In genomic region chr1:27322569-27323116, GRCh38 we compare ENCODE assay signal across 9 cellular contexts. TPM values are rescaled to one million over a fixed set of nuclear protein-coding genes. Genes with fewer than 3 reads are reported as not detected.
A peak's percentile ranks its signal among the peaks of the same experiment; 100 is the strongest.
DNase-seq lines count a peak whose midpoint lies in the region; ATAC-seq and TF ChIP-seq lines count a peak whose summit lies in the region.
"Had no signal": no experiment of that assay in that cellular context is flagged by ENCODE, and none has a peak within 500 bp of the region (broad histone marks: within the 10 kb centered on the region; RNA-seq: fewer than 3 reads in every experiment).

No MANE protein-coding gene starts in this region.

- H3K36me3 ChIP-seq in hepatocyte (replicated peaks; ENCODE audit: insufficient read depth, low read depth) = no peaks in the 10 kb centered on the region

- CTCF ChIA-PET in WTC11 (lab: Charles Lee) = interaction anchor here (0.7 to 1.6 kb wide), 10 partner anchors 10 to 277 kb away, joined by 3 to 15 read pairs (median 4); partner anchors contain the start of gene MAP3K6

- POLR2A ChIA-PET in WTC11 (lab: Charles Lee) = interaction anchor here (0.9 to 1.0 kb wide), 2 partner anchors 12 to 43 kb away, joined by 3 read pairs; no protein-coding TSS in a partner anchor

- H3K4me1 ChIP-seq in hepatocyte (ENCODE audit: insufficient read depth) = peaks cover 11% of the 10 kb centered on the region

- H3K79me2 ChIP-seq in hepatocyte = peaks cover 53% of the 10 kb centered on the region

- peak overlapping the region; percentile 98 for H3K4me3 Mint-ChIP-seq in WTC11
- H3K4me3 Mint-ChIP-seq in stimulated activated naive B cell treated with anti-CD40 and anti-IgM and Interleukin-4, amounts not matched to agents 10 μg/mL and 1 μg/mL and 100 μg/mL, for 72 hours = peak overlapping the region; percentile 95 to 98

- H3K27ac Mint-ChIP-seq in WTC11 = peak overlapping the region; percentile 97
- peak overlapping the region; percentile 98 for H3K27ac Mint-ChIP-seq in stimulated activated naive B cell treated with anti-CD40 and anti-IgM and Interleukin-4, amounts not matched to agents 10 μg/mL and 1 μg/mL and 100 μg/mL, for 72 hours

- 5% methylated on average over 9 of the region's 9 CpGs for WGBS in hepatocyte (ENCODE audit: low lambda C conversion rate, missing lambda C conversion rate)

- no peaks in the 10 kb centered on the region for H3K9me3 Mint-ChIP-seq in WTC11
- H3K9me3 Mint-ChIP-seq in stimulated activated naive B cell treated with anti-CD40 and anti-IgM and Interleukin-4, amounts not matched to agents 10 μg/mL and 1 μg/mL and 100 μg/mL, for 72 hours = no peaks in the 10 kb centered on the region

- no peaks in the 10 kb centered on the region for H3K9me3 ChIP-seq in hepatocyte (ENCODE audit: low read depth)

- H2AFZ ChIP-seq in hepatocyte = peak overlapping the region; percentile 78

- peaks cover 13% of the 10 kb centered on the region for H3K36me3 Mint-ChIP-seq in WTC11
- H3K36me3 Mint-ChIP-seq in stimulated activated naive B cell treated with anti-CD40 and anti-IgM and Interleukin-4, amounts not matched to agents 10 μg/mL and 1 μg/mL and 100 μg/mL, for 72 hours = peaks cover 10 to 23% of the 10 kb centered on the region in 2 donors

- H3K9me2 ChIP-seq in hepatocyte (replicated peaks; ENCODE audit: insufficient read depth) = no peaks in the 10 kb centered on the region

- H3K4me3 ChIP-seq in HFF-Myc (replicated peaks; ENCODE audit: low read depth, low read length) (peak overlapping the region; percentile 99), hepatocyte (peak overlapping the region; percentile 69)

- peaks cover 4% of the 10 kb centered on the region for H3K27me3 Mint-ChIP-seq in WTC11 (ENCODE audit: low read depth)
- peaks cover 0 to 4% of the 10 kb centered on the region in 2 donors for H3K27me3 Mint-ChIP-seq in stimulated activated naive B cell treated with anti-CD40 and anti-IgM and Interleukin-4, amounts not matched to agents 10 μg/mL and 1 μg/mL and 100 μg/mL, for 72 hours

- peak overlapping the region; percentile 95 for H3K27ac ChIP-seq in hepatocyte

- peaks cover 14% of the 10 kb centered on the region for H4K20me1 ChIP-seq in hepatocyte (ENCODE audit: insufficient read depth, poor library complexity, severe bottlenecking)

- peaks cover 17% of the 10 kb centered on the region for H3K4me1 Mint-ChIP-seq in WTC11
- H3K4me1 Mint-ChIP-seq in stimulated activated naive B cell treated with anti-CD40 and anti-IgM and Interleukin-4, amounts not matched to agents 10 μg/mL and 1 μg/mL and 100 μg/mL, for 72 hours = peaks cover 21 to 40% of the 10 kb centered on the region in 2 donors

- ATAC-seq in WTC11 (no peak), HG03442 (IDR thresholded peaks at IDR 0.05; ENCODE audit: unreplicated experiment) (no peak), GM19328 (IDR thresholded peaks at IDR 0.05; ENCODE audit: unreplicated experiment) (no peak), HG02588 (IDR thresholded peaks at IDR 0.05; ENCODE audit: unreplicated experiment) (no peak)
- ATAC-seq in stimulated activated naive B cell treated with anti-CD40 and anti-IgM and Interleukin-4, amounts not matched to agents 10 μg/mL and 1 μg/mL and 100 μg/mL, for 72 hours (replicated peaks) = no peak

- TF ChIP-seq CTCF in HFF-Myc (IDR thresholded peaks at IDR 0.05; ENCODE audit: low read depth, low read length, missing control alignments) (no peak), WTC11 (IDR thresholded peaks at IDR 0.05) (no peak), hepatocyte (IDR thresholded peaks at IDR 0.05; ENCODE audit: poor library complexity) (no peak)

- no peak for DNase-seq in HFF-Myc (ENCODE audit: extremely low read depth, low read depth)
- no peak for DNase-seq in WTC11 (ENCODE audit: low spot score)
- DNase-seq in hepatocyte (ENCODE audit: low spot score) = no peak
- no peak for DNase-seq in stimulated activated naive B cell treated with anti-CD40 and anti-IgM and Interleukin-4, amounts not matched to agents 10 μg/mL and 1 μg/mL and 100 μg/mL, for 72 hours
- DNase-seq in DMS153 treated with DMSO at 0.1 percent for 48 hours (lab: John Stamatoyannopoulos, UW; ENCODE audit: unreplicated experiment) = no peak

- no peaks in the 10 kb centered on the region for H3K27me3 ChIP-seq in hepatocyte

- peak overlapping the region; percentile 81 for H3K4me2 ChIP-seq in hepatocyte

TF ChIP-seq in WTC11, 78 proteins besides CTCF, POLR2A, EP300 and RAD21 (continues in another document):
- no peak for TF ChIP-seq RORB (CRISPR knock-in tag; IDR thresholded peaks at IDR 0.05)
- no peak for TF ChIP-seq FOXP4 (CRISPR knock-in tag; IDR thresholded peaks at IDR 0.05)
- no peak for TF ChIP-seq TP53 (CRISPR knock-in tag; IDR thresholded peaks at IDR 0.05)
- TF ChIP-seq ZNF396 (CRISPR knock-in tag; IDR thresholded peaks at IDR 0.05; ENCODE audit: borderline replicate concordance) = no peak
- no peak for TF ChIP-seq E2F5 (CRISPR knock-in tag; IDR thresholded peaks at IDR 0.05)
- TF ChIP-seq ZNF138 (CRISPR knock-in tag; conservative IDR thresholded peaks at IDR 0.05) = no peak
- TF ChIP-seq CREB1 (CRISPR knock-in tag; IDR thresholded peaks at IDR 0.05) = no peak
- no peak for TF ChIP-seq E2F1 (CRISPR knock-in tag; IDR thresholded peaks at IDR 0.05)
- TF ChIP-seq OVOL2 (CRISPR knock-in tag; IDR thresholded peaks at IDR 0.05; ENCODE audit: borderline replicate concordance) = no peak
- no peak for TF ChIP-seq ZNF121 (CRISPR knock-in tag; IDR thresholded peaks at IDR 0.05)
- TF ChIP-seq ZNF512 (CRISPR knock-in tag; IDR thresholded peaks at IDR 0.05; ENCODE audit: borderline replicate concordance) = no peak
- TF ChIP-seq CDX4 (CRISPR knock-in tag; IDR thresholded peaks at IDR 0.05; ENCODE audit: borderline replicate concordance) = no peak

RNA-seq across cellular contexts. Expression of gene TMEM222, which starts 0.7 kb away (rescaled TPM):
- 24.9 to 29.8 TPM (median 28.7 TPM) in 3 replicates for total RNA-seq in WTC11 (2021)
- 29.7 and 38.0 TPM in 2 replicates for total RNA-seq in hepatocyte
- 55.3 and 57.1 TPM in 2 replicates for polyA plus RNA-seq in hepatocyte

RNA-seq across cellular contexts. Expression of gene SYTL1, which starts 19.2 kb away (rescaled TPM):
- 18.0 to 19.7 TPM (median 18.5 TPM) in 3 replicates for total RNA-seq in WTC11 (2021)
- total RNA-seq in hepatocyte = 10.6 and 12.1 TPM in 2 replicates
- 21.7 and 26.2 TPM in 2 replicates for polyA plus RNA-seq in hepatocyte

RNA-seq across cellular contexts. Expression of gene MAP3K6, which starts 44.1 kb away (rescaled TPM):
- total RNA-seq in WTC11 (2021) (13.3 to 15.0 TPM (median 14.0 TPM) in 3 replicates), hepatocyte (4.3 and 6.3 TPM in 2 replicates)
- 20.4 and 24.8 TPM in 2 replicates for polyA plus RNA-seq in hepatocyte

RNA-seq across cellular contexts. Expression of gene FCN3, which starts 52.0 kb away (rescaled TPM):
- total RNA-seq in WTC11 (2021) (0.98 to 1.6 TPM (median 1.3 TPM) in 3 replicates), hepatocyte (not detected in 2 replicates)
- polyA plus RNA-seq in hepatocyte = not detected in 2 replicates
- total RNA-seq: activated CD8-positive, alpha-beta memory T cell treated with anti-CD3 and anti-CD28 coated beads for 36 hours had no signal
